In the genomic region with DNA sequence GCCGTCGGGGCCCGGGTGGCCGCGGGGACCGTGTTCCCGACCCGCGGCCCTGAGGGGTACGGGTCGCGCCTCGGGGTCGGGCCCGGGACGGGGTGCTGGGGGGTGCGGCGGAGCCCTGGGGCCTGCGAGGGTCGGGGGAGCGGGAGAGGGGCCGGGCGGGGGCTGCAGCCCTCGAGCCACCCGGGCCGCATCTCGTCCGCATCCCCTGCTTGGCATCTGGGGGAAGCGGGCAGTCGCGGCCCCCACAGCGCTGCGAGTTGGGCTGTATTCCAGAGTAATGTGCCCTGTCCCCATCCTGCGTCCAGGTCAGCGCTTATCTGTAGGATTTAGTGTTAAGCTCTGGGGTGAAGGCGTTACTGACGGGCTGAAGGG, we compare ENCODE assay signal across 8 cellular contexts. TPM values are rescaled to one million over a fixed set of nuclear protein-coding genes. Genes with fewer than 3 reads are reported as not detected.
A peak's percentile ranks its signal among the peaks of the same experiment; 100 is the strongest.
DNase-seq lines count a peak whose midpoint lies in the region; ATAC-seq and TF ChIP-seq lines count a peak whose summit lies in the region.

No MANE protein-coding gene starts in this region.

- intact Hi-C loops in CD4-positive, alpha-beta memory T cell (cut with micrococcal nuclease): no loop called here

- H3K4me3 ChIP-seq in CD4-positive, alpha-beta memory T cell (ENCODE audit: low read length in 2 of 2): peak overlapping the region; percentile 48 to 57
- H3K4me3 ChIP-seq in HL-60 (replicated peaks; ENCODE audit: insufficient read depth, low read length): peak overlapping the region; percentile 87

- H3K36me3 ChIP-seq in CD4-positive, alpha-beta memory T cell (ENCODE audit: insufficient read depth, low read length): peaks cover 17% of the 10 kb centered on the region

- H3K27me3 ChIP-seq in CD4-positive, alpha-beta memory T cell (ENCODE audit: insufficient read depth, low read length): no peaks in the 10 kb centered on the region
- no peaks in the 10 kb centered on the region for H3K27me3 ChIP-seq in HL-60 (ENCODE audit: insufficient read depth, poor library complexity, severe bottlenecking)

- H3K4me1 ChIP-seq in CD4-positive, alpha-beta memory T cell (ENCODE audit: insufficient read depth, low read length): peaks cover 37% of the 10 kb centered on the region

- peak overlapping the region; percentile 87 to 95 (median 93) for H3K27ac Mint-ChIP-seq in CD4-positive, alpha-beta memory T cell
- peak overlapping the region in 3 of 6 donors; percentile 69 to 91 (median 83) for H3K27ac Mint-ChIP-seq in naive B cell

- H3K27me3 Mint-ChIP-seq in CD4-positive, alpha-beta memory T cell: no peaks in the 10 kb centered on the region
- H3K27me3 Mint-ChIP-seq in naive B cell: no peaks in the 10 kb centered on the region

- peaks cover 22 to 55% (median 40%) of the 10 kb centered on the region in 4 donors for H3K4me1 Mint-ChIP-seq in CD4-positive, alpha-beta memory T cell
- H3K4me1 Mint-ChIP-seq in naive B cell: peaks cover 33 to 44% (median 40%) of the 10 kb centered on the region in 3 donors

- ATAC-seq in naive B cell (ENCODE audit: low read depth in 2 of 2) (no peak), GM18520 (IDR thresholded peaks at IDR 0.05; ENCODE audit: unreplicated experiment) (no peak), GM21447 (IDR thresholded peaks at IDR 0.05; ENCODE audit: unreplicated experiment) (no peak)

- H3K9me3 Mint-ChIP-seq in CD4-positive, alpha-beta memory T cell: no peaks in the 10 kb centered on the region
- H3K9me3 Mint-ChIP-seq in naive B cell: no peaks in the 10 kb centered on the region

- TF ChIP-seq CTCF in HL-60 (IDR thresholded peaks at IDR 0.05; ENCODE audit: insufficient read depth, low read length): no peak
- no peak for TF ChIP-seq CTCF in GM10248 (IDR thresholded peaks at IDR 0.05; ENCODE audit: control extremely low read depth, extremely low read depth, low read depth, missing control alignments)

- H3K27ac ChIP-seq in CD4-positive, alpha-beta memory T cell (ENCODE audit: low read depth, low read length): peak overlapping the region; percentile 64
- H3K27ac ChIP-seq in HL-60 (replicated peaks) (peak overlapping the region; percentile 49), cingulate gyrus (ENCODE audit: low read depth, low read length) (peak overlapping the region; percentile 39)

- H3K36me3 Mint-ChIP-seq in CD4-positive, alpha-beta memory T cell: peaks cover 9 to 41% of the 10 kb centered on the region in 2 donors
- peaks cover 0 to 3% of the 10 kb centered on the region in 2 donors for H3K36me3 Mint-ChIP-seq in naive B cell

- H3K9me3 ChIP-seq in CD4-positive, alpha-beta memory T cell (ENCODE audit: control insufficient read depth in 1 of 2, low read length in 2 of 2): no peaks in the 10 kb centered on the region

- H3K4me3 Mint-ChIP-seq in CD4-positive, alpha-beta memory T cell: peak overlapping the region; percentile 85 to 93 (median 90)
- H3K4me3 Mint-ChIP-seq in naive B cell: peak overlapping the region; percentile 73 to 94 (median 88)

- DNase-seq in CD4-positive, alpha-beta memory T cell: no peak
- no peak for DNase-seq in HL-60 (ENCODE audit: low read depth in 1 of 2, low spot score in 1 of 2)
- DNase-seq in naive B cell: no peak
- no peak for DNase-seq in GM10248 (ENCODE audit: extremely low spot score)
- no peak for DNase-seq in NCI-H226

- CTCF ChIA-PET in CD4-positive, alpha-beta memory T cell (lab: Charles Lee; ENCODE audit: partially characterized antibody): interaction anchor here (1.0 to 2.5 kb wide), 6 partner anchors 10 to 218 kb away, joined by 3 to 12 read pairs (median 6); partner anchors contain the start of genes FAAP20 and TNFRSF14
- CTCF ChIA-PET in GM10248 (lab: Yijun Ruan, JAX): interaction anchor here (1.0 to 1.9 kb wide), 6 partner anchors 10 to 197 kb away, joined by 3 to 15 read pairs (median 5); partner anchors contain the start of gene FAAP20

- POLR2A ChIA-PET in CD4-positive, alpha-beta memory T cell (lab: Charles Lee; ENCODE audit: partially characterized antibody): interaction anchor here (0.7 to 2.5 kb wide), 31 partner anchors 10 to 777 kb away, joined by 3 to 32 read pairs (median 5); partner anchors contain the start of genes FAAP20, MIB2, PANK4 and PEX10
- POLR2A ChIA-PET in GM10248 (lab: Yijun Ruan, JAX): interaction anchor here (0.8 to 1.0 kb wide), 2 partner anchors 15 to 21 kb away, joined by 4 to 9 read pairs; partner anchors contain the start of gene PEX10

RNA-seq across cellular contexts. Expression of gene RER1, which starts 0.4 kb away (rescaled TPM):
- total RNA-seq in CD4-positive, alpha-beta memory T cell: 100 to 1,000 TPM; 149 to 151 TPM
- polyA plus RNA-seq in CD4-positive, alpha-beta memory T cell: 100 to 1,000 TPM; 131 to 221 TPM
- 100 to 1,000 TPM; 116 to 129 (median 121) TPM for polyA plus RNA-seq in naive B cell (ENCODE audit: low read depth in 6 of 6)

RNA-seq across cellular contexts. Expression of gene MORN1, which starts 0.7 kb away (rescaled TPM):
- 10 to 100 TPM; 12.5 to 15.3 TPM for total RNA-seq in CD4-positive, alpha-beta memory T cell
- polyA plus RNA-seq in CD4-positive, alpha-beta memory T cell: 1 to 10 TPM; 1.9 to 2.2 TPM
- 1 to 10 TPM in 5 of 6 donors, under 1 TPM in 1; 0.29 to 7.1 (median 6.1) TPM for polyA plus RNA-seq in naive B cell (ENCODE audit: low read depth in 6 of 6)

RNA-seq across cellular contexts. Expression of gene PEX10, which starts 20.3 kb away (rescaled TPM):
- 10 to 100 TPM; 11.7 to 13.0 TPM for total RNA-seq in CD4-positive, alpha-beta memory T cell
- polyA plus RNA-seq in CD4-positive, alpha-beta memory T cell: 1 to 10 TPM; 7.2 to 8.6 TPM
- polyA plus RNA-seq in naive B cell (ENCODE audit: low read depth in 6 of 6): 10 to 100 TPM; 10.7 to 24.1 (median 15.1) TPM
